10 cellular contexts compared by ENCODE assay signal in the genomic region with DNA sequence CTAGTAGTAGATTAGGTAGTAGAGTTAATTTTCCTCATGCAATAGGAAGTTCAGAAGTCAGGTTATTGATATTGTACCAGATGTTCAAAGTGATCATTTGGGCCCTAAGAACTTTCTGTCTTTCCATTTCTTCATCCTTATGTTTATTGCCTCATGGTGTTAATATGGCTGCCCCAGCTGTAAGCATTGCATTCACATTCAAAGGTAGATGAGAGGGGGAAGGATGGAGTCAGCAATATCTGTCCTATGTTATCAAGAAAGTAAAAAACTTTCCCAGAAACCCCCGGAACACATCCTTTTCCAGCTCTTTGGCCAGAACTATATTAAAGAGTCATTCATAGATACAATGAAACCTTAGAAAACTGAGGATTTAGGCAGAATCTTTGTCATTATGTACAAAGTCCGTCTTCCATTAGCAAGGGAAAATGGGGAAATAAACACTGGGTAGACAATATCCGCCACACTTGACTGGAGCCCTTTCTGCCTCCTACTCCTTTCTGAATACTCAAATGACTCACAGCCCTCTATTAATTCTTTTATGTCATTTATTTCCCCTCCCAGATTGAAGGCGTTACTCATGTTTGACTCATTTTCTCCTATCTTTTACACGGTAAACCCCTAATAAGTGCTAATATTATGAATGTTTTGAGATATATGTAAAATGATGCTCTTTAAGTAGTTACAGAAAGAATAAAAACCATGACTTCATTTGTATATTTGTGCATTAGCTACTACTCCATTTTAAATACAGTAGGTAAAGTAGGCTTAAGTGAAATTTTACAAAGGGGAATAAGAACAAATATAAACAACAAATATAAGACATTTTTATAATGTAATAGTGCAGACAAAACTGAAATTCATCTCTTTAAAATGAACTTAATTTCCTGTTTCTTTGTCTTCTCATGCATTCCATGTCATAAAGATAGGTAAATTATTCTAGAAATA.
DNase-seq lines count a peak whose midpoint lies in the region; ATAC-seq and TF ChIP-seq lines count a peak whose summit lies in the region.
"Had no signal": no experiment of that assay in that cellular context is flagged by ENCODE, and none has a peak within 500 bp of the region (broad histone marks: within the 10 kb centered on the region; RNA-seq: fewer than 3 reads in every experiment).

No MANE protein-coding gene starts in this region.

- no peaks in the 10 kb centered on the region for H3K36me3 Mint-ChIP-seq in memory B cell

- H3K9me3 ChIP-seq in testis = no peaks in the 10 kb centered on the region

- no peak for TF ChIP-seq POLR2A in testis (IDR thresholded peaks at IDR 0.05)

- no peaks in the 10 kb centered on the region for H3K27me3 Mint-ChIP-seq in memory B cell

- WGBS in testis, 2 donors = 82 to 87% methylated on average over 5 of the region's 5 CpGs

- ATAC-seq in GM18861 (IDR thresholded peaks at IDR 0.05; ENCODE audit: unreplicated experiment) (peak; percentile 72), HG02623 (IDR thresholded peaks at IDR 0.05; ENCODE audit: unreplicated experiment) (peak; percentile 71), memory B cell (ENCODE audit: low read depth) (peak; percentile 62)

- H3K36me3 ChIP-seq in testis (ENCODE audit: low read depth, missing control alignments) = no peaks in the 10 kb centered on the region

- TF ChIP-seq CTCF in testis (IDR thresholded peaks at IDR 0.05) = no peak

- DNase-seq in LHCN-M2 (ENCODE audit: low read depth) = peak; percentile 14
- no peak for DNase-seq in memory B cell (ENCODE audit: low spot score in 2 of 2)
- no peak for DNase-seq in central memory CD4-positive, alpha-beta T cell
- DNase-seq in activated gamma-delta T cell (lab: John Stamatoyannopoulos, UW) = no peak
- DNase-seq in testis = no peak
- DNase-seq in stimulated activated naive CD4-positive, alpha-beta T cell treated with Interleukin-2 at 50 U/mL for 16 hours (lab: John Stamatoyannopoulos, UW) = no peak
- DNase-seq: anterior cingulate cortex, SHP77 had no signal

- no peak overlapping the region for H3K27ac ChIP-seq in testis

- intact Hi-C loops in testis (cut with DNase I; ENCODE audit: low total_unique reads) = no loop called here

- H3K4me1 Mint-ChIP-seq in memory B cell = peaks cover 16% of the 10 kb centered on the region

- no peaks in the 10 kb centered on the region for H3K27me3 ChIP-seq in testis

- H3K4me3 Mint-ChIP-seq in memory B cell = no peak overlapping the region

- no peaks in the 10 kb centered on the region for H3K9me3 Mint-ChIP-seq in memory B cell

- no peaks in the 10 kb centered on the region for H3K4me1 ChIP-seq in testis

- peak overlapping the region; percentile 21 for H3K27ac Mint-ChIP-seq in memory B cell

- no peak overlapping the region for H3K4me3 ChIP-seq in testis
